ENCODE assay signal across 9 cellular contexts in genomic region chr11:81874627-81875026, GRCh38.
A peak's percentile ranks its signal among the peaks of the same experiment; 100 is the strongest.
DNase-seq lines count a peak whose midpoint lies in the region; ATAC-seq and TF ChIP-seq lines count a peak whose summit lies in the region.
"Had no signal": no experiment of that assay in that cellular context is flagged by ENCODE, and none has a peak within 500 bp of the region (broad histone marks: within the 10 kb centered on the region; RNA-seq: fewer than 3 reads in every experiment).

No MANE protein-coding gene starts in this region.

- intact Hi-C loops in A673 (cut with micrococcal nuclease; ENCODE audit: unreplicated experiment), result no loop called here

- H3K4me1 ChIP-seq in A673 (ENCODE audit: insufficient read depth, low read length, poor library complexity, severe bottlenecking), result no peaks in the 10 kb centered on the region

- POLR2A ChIA-PET in A673 (lab: Charles Lee; ENCODE audit: low non-redundant PET), result no interaction called here

- BruUV-seq in A673 (replicated peaks; lab: Mats Ljungman, UMichigan), result no TSS peak

- no peaks in the 10 kb centered on the region for H3K9me3 ChIP-seq in A673 (ENCODE audit: low read depth, low read length, poor library complexity, severe bottlenecking)

- TF ChIP-seq CTCF in A673 (conservative IDR thresholded peaks at IDR 0.05; ENCODE audit: low read depth, low read length), result no peak

- no peaks in the 10 kb centered on the region for H3K27me3 ChIP-seq in A673 (replicated peaks; ENCODE audit: insufficient read depth, low read depth, low read length, poor library complexity)

- no peak overlapping the region for H3K4me3 ChIP-seq in A673 (ENCODE audit: low read depth, low read length, poor library complexity, severe bottlenecking)

- CTCF ChIA-PET in A673 (lab: Charles Lee), result no interaction called here

- ATAC-seq in GM19025 (IDR thresholded peaks at IDR 0.05; ENCODE audit: low read depth, unreplicated experiment) (peak; percentile 35), HG02938 (IDR thresholded peaks at IDR 0.05; ENCODE audit: unreplicated experiment) (peak; percentile 29), HG03520 (IDR thresholded peaks at IDR 0.05; ENCODE audit: unreplicated experiment) (no peak)

- H3K27ac ChIP-seq in A673 (ENCODE audit: low read depth, low read length, poor library complexity, severe bottlenecking), result no peak overlapping the region

- DNase-seq in A673 (ENCODE audit: low spot score) (peak; percentile 14), OCI-M1 (lab: John Stamatoyannopoulos, UW) (peak; percentile 96), epidermal melanocyte (ENCODE audit: insufficient read length, low spot score) (no peak), cerebellar cortex (ENCODE audit: low spot score) (no peak), GM19238 (ENCODE audit: insufficient read length, low spot score) (no peak)
- DNase-seq: NCI-H1930 had no signal

- no peaks in the 10 kb centered on the region for H3K36me3 ChIP-seq in A673 (ENCODE audit: insufficient read depth, low read length, poor library complexity, severe bottlenecking)

Comparison
In these comparisons a context has a peak if more than half of its experiments do, and no peak if none do; other contexts are left out.
1. DNase-seq: peak in A673 (single experiment) and OCI-M1 (single experiment); none in epidermal melanocyte (single experiment), cerebellar cortex (single experiment) and GM19238 (single experiment).